ENCODE assay signal across 8 cellular contexts in genomic region chr18:46915800-46916550, GRCh38. TPM values are rescaled to one million over a fixed set of nuclear protein-coding genes. Genes with fewer than 3 reads are reported as not detected.
DNase-seq lines count a peak whose midpoint lies in the region; ATAC-seq lines count a peak whose summit lies in the region.

No MANE protein-coding gene starts in this region.

- DNase-seq in NCI-H2107 treated with DMSO at 0.1 percent for 48 hours (lab: John Stamatoyannopoulos, UW; ENCODE audit: unreplicated experiment) (peak; percentile 35), NCI-H2107 (lab: John Stamatoyannopoulos, UW) (no peak), T-cell (no peak), right cardiac atrium (no peak)
- DNase-seq in activated CD4-positive, CD25-positive, alpha-beta regulatory T cell treated with anti-CD3 and anti-CD28 coated beads, Interleukin-2, amount 50 U/mL, for 72 hours, result no peak

- H3K27me3 Mint-ChIP-seq in T-cell, result no peaks in the 10 kb centered on the region
- no peaks in the 10 kb centered on the region for H3K27me3 Mint-ChIP-seq in stimulated activated memory B cell treated with anti-CD40 and anti-IgM and Interleukin-4, amounts not matched to agents 10 μg/mL and 1 μg/mL and 100 μg/mL, for 72 hours

- H3K9me3 ChIP-seq in right cardiac atrium (ENCODE audit: control insufficient read depth, low read length), result no peaks in the 10 kb centered on the region

- ATAC-seq in T-cell (replicated peaks in 1 of 4) (no peak), right cardiac atrium (no peak), HG03469 (IDR thresholded peaks at IDR 0.05; ENCODE audit: unreplicated experiment) (no peak), HG02759 (IDR thresholded peaks at IDR 0.05; ENCODE audit: unreplicated experiment) (no peak)
- ATAC-seq in stimulated activated memory B cell treated with anti-CD40 and anti-IgM and Interleukin-4, amounts not matched to agents 10 μg/mL and 1 μg/mL and 100 μg/mL, for 72 hours, result no peak

- H3K4me3 Mint-ChIP-seq in T-cell, result peak overlapping the region; percentile 86 to 89 (median 87)
- peak overlapping the region; percentile 88 for H3K4me3 Mint-ChIP-seq in stimulated activated memory B cell treated with anti-CD40 and anti-IgM and Interleukin-4, amounts not matched to agents 10 μg/mL and 1 μg/mL and 100 μg/mL, for 72 hours

- no peaks in the 10 kb centered on the region for H3K36me3 Mint-ChIP-seq in T-cell
- no peaks in the 10 kb centered on the region for H3K36me3 Mint-ChIP-seq in stimulated activated memory B cell treated with anti-CD40 and anti-IgM and Interleukin-4, amounts not matched to agents 10 μg/mL and 1 μg/mL and 100 μg/mL, for 72 hours

- H3K27ac ChIP-seq in right cardiac atrium (ENCODE audit: low read length), result no peak overlapping the region

- CTCF ChIA-PET in T-cell (lab: Charles Lee), result interaction anchor here in 1 of 2 donors (0.5 kb wide), 2 partner anchors 39 to 636 kb away, joined by 3 to 12 read pairs; no protein-coding TSS in a partner anchor

- H3K4me1 ChIP-seq in right cardiac atrium (ENCODE audit: control insufficient read depth, insufficient read depth, low read length), result peaks cover 2% of the 10 kb centered on the region

- H3K4me3 ChIP-seq in right cardiac atrium (ENCODE audit: low read length), result peak overlapping the region; percentile 66

- POLR2A ChIA-PET in T-cell (lab: Charles Lee), result no interaction called here

- WGBS in right cardiac atrium, result 26% methylated on average over 12 of the region's 12 CpGs

- peak overlapping the region; percentile 55 to 87 for H3K27ac Mint-ChIP-seq in T-cell
- peak overlapping the region; percentile 58 for H3K27ac Mint-ChIP-seq in stimulated activated memory B cell treated with anti-CD40 and anti-IgM and Interleukin-4, amounts not matched to agents 10 μg/mL and 1 μg/mL and 100 μg/mL, for 72 hours

- peaks cover 47 to 53% (median 50%) of the 10 kb centered on the region in 3 donors for H3K4me1 Mint-ChIP-seq in T-cell
- peaks cover 50% of the 10 kb centered on the region for H3K4me1 Mint-ChIP-seq in stimulated activated memory B cell treated with anti-CD40 and anti-IgM and Interleukin-4, amounts not matched to agents 10 μg/mL and 1 μg/mL and 100 μg/mL, for 72 hours

- H3K27me3 ChIP-seq in right cardiac atrium (ENCODE audit: control insufficient read depth, insufficient read depth), result no peaks in the 10 kb centered on the region

- H3K9me3 Mint-ChIP-seq in T-cell, result no peaks in the 10 kb centered on the region
- H3K9me3 Mint-ChIP-seq in stimulated activated memory B cell treated with anti-CD40 and anti-IgM and Interleukin-4, amounts not matched to agents 10 μg/mL and 1 μg/mL and 100 μg/mL, for 72 hours, result no peaks in the 10 kb centered on the region

- intact Hi-C loops in right cardiac atrium (cut with DNase I), result no loop called here

RNA-seq across cellular contexts. Expression of gene PIAS2, which starts 1.3 kb away (rescaled TPM):
- total RNA-seq in T-cell (10 to 100 TPM; 27.2 to 39.8 (median 31.0) TPM), right cardiac atrium (10 to 100 TPM; 35.7 to 44.0 (median 42.1) TPM)
- 7.7 TPM for polyA plus RNA-seq in right cardiac atrium

RNA-seq across cellular contexts. Expression of gene KATNAL2, which starts 1.4 kb away (rescaled TPM):
- 1 to 10 TPM in 2 of 5 donors, under 1 TPM in 2, not detected in 1; 0.53 to 1.7 (median 0.99) TPM for total RNA-seq in T-cell
- 1 to 10 TPM; 5.2 to 7.0 (median 6.3) TPM for total RNA-seq in right cardiac atrium
- 5.0 TPM for polyA plus RNA-seq in right cardiac atrium
